ENCODE assay signal across 21 cellular contexts in genomic region chr20:38177201-38177600, GRCh38.
"Had no signal": no experiment of that assay in that cellular context is flagged by ENCODE, and none has a peak within 500 bp of the region (broad histone marks: within the 10 kb centered on the region; RNA-seq: fewer than 3 reads in every experiment).

No MANE protein-coding gene starts in this region.

- H3K9me3 Mint-ChIP-seq: naive B cell; stimulated activated memory B cell treated with anti-CD40 and anti-IgM and Interleukin-4, amounts not matched to agents 10 μg/mL and 1 μg/mL and 100 μg/mL, for 72 hours; stimulated activated naive CD8-positive, alpha-beta T cell treated with anti-CD3 and anti-CD28 coated beads, Interleukin-15, amount 100 ng/mL, for 72 hours had no signal

- H3K36me3 ChIP-seq: heart left ventricle, left lung, lower lobe of right lung, ovary, tibial nerve had no signal

- H3K4me1 Mint-ChIP-seq: stimulated activated naive CD8-positive, alpha-beta T cell treated with anti-CD3 and anti-CD28 coated beads, Interleukin-15, amount 100 ng/mL, for 72 hours had no signal

- FAIRE-seq: endometrium, frontal cortex, islet of Langerhans had no signal

- H3K27ac ChIP-seq: heart left ventricle, left lung, lower lobe of right lung, ovary, testis, tibial nerve had no signal

- H3K36me3 Mint-ChIP-seq: naive B cell; stimulated activated memory B cell treated with anti-CD40 and anti-IgM and Interleukin-4, amounts not matched to agents 10 μg/mL and 1 μg/mL and 100 μg/mL, for 72 hours had no signal

- H3K9me3 ChIP-seq: left lung, lower lobe of right lung, ovary, testis had no signal

- H3K4me3 Mint-ChIP-seq: naive B cell; stimulated activated memory B cell treated with anti-CD40 and anti-IgM and Interleukin-4, amounts not matched to agents 10 μg/mL and 1 μg/mL and 100 μg/mL, for 72 hours; stimulated activated naive CD8-positive, alpha-beta T cell treated with anti-CD3 and anti-CD28 coated beads, Interleukin-15, amount 100 ng/mL, for 72 hours had no signal

- ATAC-seq: esophagus mucosa; heart left ventricle; left lung; lower lobe of right lung; stimulated activated memory B cell treated with anti-CD40 and anti-IgM and Interleukin-4, amounts not matched to agents 10 μg/mL and 1 μg/mL and 100 μg/mL, for 72 hours; stimulated activated naive CD8-positive, alpha-beta T cell treated with anti-CD3 and anti-CD28 coated beads, Interleukin-15, amount 100 ng/mL, for 72 hours had no signal

- DNase-seq: effector memory CD4-positive, alpha-beta T cell; heart left ventricle; hippocampal formation; left lung; lower lobe of right lung; mesendoderm; naive B cell; nephron progenitor cell; ovary; stimulated activated CD4-positive, alpha-beta T cell treated with anti-CD3 and anti-CD28 coated beads, Interleukin-15, amount 100 ng/mL, for 24 hours; stimulated activated CD4-positive, alpha-beta T cell treated with anti-CD3 and anti-CD28 coated beads, Interleukin-1b, Interleukin-23, amount 100 ng/mL, for 48 hours; stimulated activated CD4-positive, alpha-beta T cell treated with anti-CD3 and anti-CD28 coated beads, Interleukin-4, amount 100 ng/mL, for 24 hours; stimulated activated naive CD8-positive, alpha-beta T cell treated with anti-CD3 and anti-CD28 coated beads, Interleukin-15, amount 100 ng/mL, for 72 hours; testis had no signal

- H3K27me3 ChIP-seq: heart left ventricle, left lung, ovary, testis, tibial nerve had no signal

- H3K27ac Mint-ChIP-seq: nephron progenitor cell; progenitor cell of endocrine pancreas; stimulated activated naive CD8-positive, alpha-beta T cell treated with anti-CD3 and anti-CD28 coated beads, Interleukin-15, amount 100 ng/mL, for 72 hours had no signal

- H3K4me3 ChIP-seq: heart left ventricle, left lung, lower lobe of right lung, ovary, testis, tibial nerve had no signal
